ENCODE assay signal across 15 cellular contexts in the genomic region with DNA sequence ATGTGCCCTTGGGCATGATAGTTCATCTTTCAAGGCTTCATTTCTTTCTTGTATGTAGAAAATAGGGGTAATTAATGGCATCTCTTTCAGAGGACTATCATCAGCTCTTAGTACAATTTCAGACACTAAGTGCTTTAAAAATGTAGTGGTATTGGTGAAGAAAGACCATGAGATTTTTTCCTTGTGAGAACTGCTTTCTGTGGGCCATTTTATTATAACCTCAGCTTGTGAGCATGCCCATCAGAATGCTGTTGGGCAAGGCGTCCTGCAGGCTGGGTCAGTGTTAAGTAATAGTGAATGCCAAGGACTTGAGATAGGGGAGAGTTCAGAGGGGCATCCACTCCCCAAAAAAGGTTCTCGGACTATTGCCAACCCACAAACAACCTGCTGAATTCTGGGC.
DNase-seq lines count a peak whose midpoint lies in the region; ATAC-seq and TF ChIP-seq lines count a peak whose summit lies in the region.
"Had no signal": no experiment of that assay in that cellular context is flagged by ENCODE, and none has a peak within 500 bp of the region (broad histone marks: within the 10 kb centered on the region; RNA-seq: fewer than 3 reads in every experiment).

No MANE protein-coding gene starts in this region.

- TF ChIP-seq CTCF in heart right ventricle (IDR thresholded peaks at IDR 0.05) (no peak), endothelial cell (IDR thresholded peaks at IDR 0.05; ENCODE audit: unreplicated experiment) (no peak), omental fat pad (IDR thresholded peaks at IDR 0.05) (no peak)

- peak in 2 of 8 donors; percentile 28 to 42 for ATAC-seq in heart right ventricle
- no peak for ATAC-seq in left ventricle myocardium superior
- peak; percentile 75 for ATAC-seq in omental fat pad (ENCODE audit: low FRiP score)
- no peak for ATAC-seq in aorta (ENCODE audit: low FRiP score)
- ATAC-seq in GM18858 (IDR thresholded peaks at IDR 0.05; ENCODE audit: unreplicated experiment): no peak
- ATAC-seq: HCT116, left colon had no signal

- H3K9me3 ChIP-seq in heart right ventricle (no peaks in the 10 kb centered on the region), aorta (ENCODE audit: control insufficient read depth, low read length) (no peaks in the 10 kb centered on the region)

- H3K4me1 Mint-ChIP-seq in endothelial cell (ENCODE audit: unreplicated experiment): peaks cover 60% of the 10 kb centered on the region
- H3K4me1 Mint-ChIP-seq: activated B cell treated with CpG ODN at 0.5 μM for 24 hours had no signal

- intact Hi-C loops in heart right ventricle (cut with DNase I) (no loop called here), left ventricle myocardium superior (cut with micrococcal nuclease) (no loop called here), aorta (cut with DNase I) (loop anchor here in 1 of 2 donors (5.0 to 10.0 kb wide), 2 partner anchors 48 to 106 kb away; no protein-coding TSS in a partner anchor)

- peak overlapping the region; percentile 36 for H3K27ac Mint-ChIP-seq in endothelial cell (ENCODE audit: unreplicated experiment)
- H3K27ac Mint-ChIP-seq: activated B cell treated with CpG ODN at 0.5 μM for 24 hours had no signal

- DNase-seq in heart right ventricle (no peak), left ventricle myocardium superior (no peak), endothelial cell (ENCODE audit: low spot score) (no peak), omental fat pad (ENCODE audit: low spot score) (no peak), aorta (no peak), middle frontal gyrus (ENCODE audit: extremely low spot score, low spot score) (no peak), NCI-H446 (lab: John Stamatoyannopoulos, UW) (no peak)
- DNase-seq: activated B cell treated with CpG ODN at 0.5 μM for 24 hours; activated T-cell treated with anti-CD3 and anti-CD28 coated beads, Interleukin-2, amount 50 U/mL, for 1 hour; left colon; NCI-H1105 treated with DMSO at 0.1 percent for 48 hours; NCI-H69; posterior cingulate gyrus had no signal

- H3K4me3 ChIP-seq in heart right ventricle: no peak overlapping the region
- H3K4me3 ChIP-seq in aorta (ENCODE audit: low read length in 2 of 2): no peak overlapping the region

- WGBS in heart right ventricle, 2 donors: 49 to 66% methylated on average over 2 of the region's 2 CpGs
- 5 to 19% methylated on average over 2 of the region's 2 CpGs for WGBS in aorta, 2 donors

- peaks cover 3% of the 10 kb centered on the region for H3K27me3 Mint-ChIP-seq in endothelial cell (ENCODE audit: unreplicated experiment)
- H3K27me3 Mint-ChIP-seq: activated B cell treated with CpG ODN at 0.5 μM for 24 hours had no signal

- H3K4me1 ChIP-seq in heart right ventricle (peaks cover 23 to 89% (median 77%) of the 10 kb centered on the region in 9 donors), aorta (ENCODE audit: control insufficient read depth in 1 of 2, insufficient read depth in 2 of 2, low read length in 2 of 2) (peaks cover 17 to 26% of the 10 kb centered on the region in 2 donors)

- no peaks in the 10 kb centered on the region for H3K9me3 Mint-ChIP-seq in endothelial cell (ENCODE audit: unreplicated experiment)
- H3K9me3 Mint-ChIP-seq: activated B cell treated with CpG ODN at 0.5 μM for 24 hours had no signal

- H3K36me3 ChIP-seq in heart right ventricle: peaks cover 0 to 64% (median 3%) of the 10 kb centered on the region in 9 donors
- H3K36me3 ChIP-seq in aorta (ENCODE audit: control insufficient read depth in 1 of 2, insufficient read depth in 2 of 2, low read length in 1 of 2): peaks cover 0 to 3% of the 10 kb centered on the region in 2 donors

- H3K27me3 ChIP-seq in heart right ventricle: no peaks in the 10 kb centered on the region
- H3K27me3 ChIP-seq in aorta (ENCODE audit: control insufficient read depth in 1 of 2, insufficient read depth in 2 of 2, low read length in 1 of 2): no peaks in the 10 kb centered on the region

- peaks cover 35% of the 10 kb centered on the region for H3K36me3 Mint-ChIP-seq in endothelial cell (ENCODE audit: low read depth, unreplicated experiment)

- H3K4me3 Mint-ChIP-seq in endothelial cell (ENCODE audit: unreplicated experiment): no peak overlapping the region
- H3K4me3 Mint-ChIP-seq: activated B cell treated with CpG ODN at 0.5 μM for 24 hours had no signal

- H3K27ac ChIP-seq in heart right ventricle: peak overlapping the region in 8 of 10 donors; percentile 6 to 81 (median 74)
- H3K27ac ChIP-seq in aorta (ENCODE audit: low read depth in 1 of 2, low read length in 2 of 2): peak overlapping the region; percentile 79 to 95
